1 cellular context compared by ENCODE assay signal in genomic region chrX:1911401-1912131, GRCh38.
TF ChIP-seq lines count a peak whose summit lies in the region.

No MANE protein-coding gene starts in this region.

TF ChIP-seq in H1, 55 proteins besides CTCF, POLR2A, EP300 and RAD21:
- no peak for TF ChIP-seq SIN3A (conservative IDR thresholded peaks at IDR 0.05 in 1 of 2, IDR thresholded peaks at IDR 0.05 in 1 of 2; ENCODE audit: low read depth in 1 of 2, low read length in 2 of 2)
- TF ChIP-seq YY1 (IDR thresholded peaks at IDR 0.05; ENCODE audit: low read depth, low read length), result no peak
- no peak for TF ChIP-seq CHD2 (IDR thresholded peaks at IDR 0.05; ENCODE audit: low read length)
- no peak for TF ChIP-seq MAX (IDR thresholded peaks at IDR 0.05)
- TF ChIP-seq RBBP5 (IDR thresholded peaks at IDR 0.05; ENCODE audit: borderline replicate concordance, low read depth, low read length), result no peak
- no peak for TF ChIP-seq HDAC6 (IDR thresholded peaks at IDR 0.05; ENCODE audit: low read depth, low read length)
- TF ChIP-seq CTBP2 (IDR thresholded peaks at IDR 0.05; ENCODE audit: borderline replicate concordance, insufficient read depth, insufficient read length, low read length), result no peak
TF ChIP-seq in H1: peak in this region for 0.
